Comparison of ENCODE assay signal across 8 cellular contexts in genomic region chr9:133149130-133150015, GRCh38. TPM values are rescaled to one million over a fixed set of nuclear protein-coding genes. Genes with fewer than 3 reads are reported as not detected.
A peak's percentile ranks its signal among the peaks of the same experiment; 100 is the strongest.
DNase-seq lines count a peak whose midpoint lies in the region; ATAC-seq and TF ChIP-seq lines count a peak whose summit lies in the region.

No MANE protein-coding gene starts in this region.

- TF ChIP-seq CTCF in GM12864 (IDR thresholded peaks at IDR 0.05; ENCODE audit: low read depth, low read length, missing control alignments), result peak; percentile 38
- peak; percentile 96 for TF ChIP-seq CTCF in HEK293 (tag by site-specific recombination; IDR thresholded peaks at IDR 0.05)
- TF ChIP-seq CTCF in MM.1S (IDR thresholded peaks at IDR 0.05; ENCODE audit: low read length), result peak; percentile 44
- no peak for TF ChIP-seq CTCF in cardiac muscle cell (IDR thresholded peaks at IDR 0.05; ENCODE audit: low read depth, low read length)
- peak in 4 of 6 experiments; percentile 46 to 72 (median 62) for TF ChIP-seq CTCF in upper lobe of left lung (IDR thresholded peaks at IDR 0.05)

- peak; percentile 84 for DNase-seq in GM12864 (ENCODE audit: low read depth)
- DNase-seq in MM.1S, result peak; percentile 95
- peak; percentile 89 for DNase-seq in activated naive CD8-positive, alpha-beta T cell treated with anti-CD3 and anti-CD28 coated beads for 36 hours
- DNase-seq in cardiac muscle cell (ENCODE audit: low read depth in 1 of 2, low spot score in 1 of 2), result peak; percentile 89 to 92
- DNase-seq in trophoblast cell, result peak; percentile 89 to 96
- DNase-seq in upper lobe of left lung, result peak; percentile 92 to 98

- WGBS in trophoblast cell (ENCODE audit: extremely low coverage, insufficient coverage, insufficient read length), result no CpG with 5 or more reads among the region's 95 CpGs
- whole genome bisulfite sequencing in upper lobe of left lung, 2 donors, result 7% methylated on average over 19 to 31 of the region's 95 CpGs

- peak overlapping the region; percentile 68 for H4K12ac ChIP-seq in trophoblast cell (ENCODE audit: low read depth, low read length)

- peak overlapping the region; percentile 79 for H4K8ac ChIP-seq in trophoblast cell (ENCODE audit: low read depth, low read length)

- H2BK5ac ChIP-seq in trophoblast cell (ENCODE audit: low read depth, low read length, poor library complexity), result no peak overlapping the region

- TF ChIP-seq POLR2A in upper lobe of left lung (IDR thresholded peaks at IDR 0.05), result peak in 1 of 4 donors; percentile 74

- H3K27ac ChIP-seq in HEK293 (ENCODE audit: extremely low read depth, low read depth, low read length) (peak overlapping the region; percentile 89), MM.1S (ENCODE audit: low read length) (peak overlapping the region; percentile 80), cardiac muscle cell (peak overlapping the region; percentile 26), trophoblast cell (ENCODE audit: low read depth, low read length) (peak overlapping the region; percentile 1), upper lobe of left lung (peak overlapping the region; percentile 78 to 91 (median 87))

- H3K27me3 Mint-ChIP-seq in activated naive CD8-positive, alpha-beta T cell treated with anti-CD3 and anti-CD28 coated beads for 36 hours, result no peaks in the 10 kb centered on the region

- no peaks in the 10 kb centered on the region for H3K9me2 ChIP-seq in MM.1S (replicated peaks; ENCODE audit: insufficient read depth, low read length)

- H3K79me1 ChIP-seq in trophoblast cell (ENCODE audit: low read length), result peaks cover 14% of the 10 kb centered on the region

- no peak overlapping the region for H3K18ac ChIP-seq in trophoblast cell (ENCODE audit: low read length)

- POLR2A ChIA-PET in HEK293 (lab: Yijun Ruan, JAX), result interaction anchor here (0.6 to 1.9 kb wide), 10 partner anchors 10 to 1514 kb away, joined by 3 to 11 read pairs (median 5); partner anchors contain the start of genes GTF3C5, MED22 and RPL7A

- peak overlapping the region; percentile 92 for H3K4me2 ChIP-seq in MM.1S (ENCODE audit: low read depth, low read length)
- H3K4me2 ChIP-seq in trophoblast cell (ENCODE audit: low read length), result peak overlapping the region; percentile 99

- H2BK12ac ChIP-seq in trophoblast cell (ENCODE audit: low read length), result peak overlapping the region; percentile 31

- no peak overlapping the region for H2AK5ac ChIP-seq in trophoblast cell (ENCODE audit: low read length)

- peaks cover 32% of the 10 kb centered on the region for H3K4me1 Mint-ChIP-seq in activated naive CD8-positive, alpha-beta T cell treated with anti-CD3 and anti-CD28 coated beads for 36 hours

- no peaks in the 10 kb centered on the region for H3K36me3 Mint-ChIP-seq in activated naive CD8-positive, alpha-beta T cell treated with anti-CD3 and anti-CD28 coated beads for 36 hours

- H2AFZ ChIP-seq in MM.1S (ENCODE audit: low read length), result peak overlapping the region; percentile 77
- peak overlapping the region; percentile 64 for H2AFZ ChIP-seq in trophoblast cell (ENCODE audit: insufficient read depth, low read length, poor library complexity)

- H4K20me1 ChIP-seq in MM.1S (ENCODE audit: insufficient read depth, low read length), result no peaks in the 10 kb centered on the region

- no peak overlapping the region for H3K4ac ChIP-seq in trophoblast cell (ENCODE audit: low read depth, low read length)

- peaks cover 15% of the 10 kb centered on the region; the same call in 1 of the 2 replicates for H3F3A ChIP-seq in MM.1S (ENCODE audit: insufficient read depth, low read length)

- H3K27me3 ChIP-seq in MM.1S (replicated peaks; ENCODE audit: insufficient read depth, low read length) (peaks cover 17% of the 10 kb centered on the region), cardiac muscle cell (no peaks in the 10 kb centered on the region), trophoblast cell (ENCODE audit: insufficient read depth, low read length) (no peaks in the 10 kb centered on the region), upper lobe of left lung (no peaks in the 10 kb centered on the region)

- H3K4me1 ChIP-seq in HEK293 (ENCODE audit: control insufficient read depth, insufficient read depth, low read length), result 0 out of 2 replicates have a peak, but pooled peaks cover 3% of the 10 kb centered on the region
- no peaks in the 10 kb centered on the region for H3K4me1 ChIP-seq in MM.1S (ENCODE audit: low read length)
- H3K4me1 ChIP-seq in cardiac muscle cell (ENCODE audit: low read depth), result peaks cover 6% of the 10 kb centered on the region
- peaks cover 12 to 21% of the 10 kb centered on the region in 2 experiments for H3K4me1 ChIP-seq in trophoblast cell (ENCODE audit: control insufficient read depth in 1 of 2, insufficient read depth in 2 of 2, low read length in 2 of 2)
- H3K4me1 ChIP-seq in upper lobe of left lung, result peaks cover 23 to 37% (median 31%) of the 10 kb centered on the region in 4 donors

- H3K23ac ChIP-seq in trophoblast cell (ENCODE audit: low read length), result no peak overlapping the region

- peak overlapping the region; percentile 99 for H3K4me3 ChIP-seq in GM12864 (ENCODE audit: low read depth, low read length)
- peak overlapping the region; percentile 64 for H3K4me3 ChIP-seq in HEK293 (ENCODE audit: low read depth, low read length)
- peak overlapping the region; percentile 64 for H3K4me3 ChIP-seq in MM.1S (ENCODE audit: low read length)
- peak overlapping the region; percentile 32 for H3K4me3 ChIP-seq in cardiac muscle cell
- peak overlapping the region; percentile 89 for H3K4me3 ChIP-seq in trophoblast cell (ENCODE audit: low read depth, low read length)
- H3K4me3 ChIP-seq in upper lobe of left lung, result peak overlapping the region in 3 of 4 donors; percentile 62 to 78 (median 73)

- H3K9ac ChIP-seq in MM.1S (ENCODE audit: low read length) (peak overlapping the region; percentile 79), trophoblast cell (ENCODE audit: low read length) (peak overlapping the region; percentile 94)

- H3K4me3 Mint-ChIP-seq in activated naive CD8-positive, alpha-beta T cell treated with anti-CD3 and anti-CD28 coated beads for 36 hours, result peak overlapping the region; percentile 71

- peak overlapping the region; percentile 25 for H2BK120ac ChIP-seq in trophoblast cell (ENCODE audit: insufficient read depth, low read length, poor library complexity)

- peaks cover 32% of the 10 kb centered on the region for H3K79me2 ChIP-seq in MM.1S (ENCODE audit: low read length)
- H3K79me2 ChIP-seq in trophoblast cell (ENCODE audit: control insufficient read depth, insufficient read depth, low read length, poor library complexity), result peaks cover 7% of the 10 kb centered on the region

- H3K14ac ChIP-seq in trophoblast cell (ENCODE audit: low read length), result peak overlapping the region; percentile 49

- H3K9me3 ChIP-seq in HEK293 (ENCODE audit: control insufficient read depth, insufficient read depth, low read depth, low read length) (no peaks in the 10 kb centered on the region), MM.1S (replicated peaks; ENCODE audit: insufficient read depth, low read length) (no peaks in the 10 kb centered on the region), cardiac muscle cell (ENCODE audit: low read depth) (no peaks in the 10 kb centered on the region), trophoblast cell (ENCODE audit: insufficient read depth, low read depth, low read length) (no peaks in the 10 kb centered on the region), upper lobe of left lung (no peaks in the 10 kb centered on the region)

- H3K9me3 Mint-ChIP-seq in activated naive CD8-positive, alpha-beta T cell treated with anti-CD3 and anti-CD28 coated beads for 36 hours, result no peaks in the 10 kb centered on the region

- peak overlapping the region; percentile 86 for H3K27ac Mint-ChIP-seq in activated naive CD8-positive, alpha-beta T cell treated with anti-CD3 and anti-CD28 coated beads for 36 hours

- CTCF ChIA-PET in HEK293 (lab: Yijun Ruan, JAX), result interaction anchor here (0.6 to 7.8 kb wide), 17 partner anchors 9 to 337 kb away, joined by 3 to 342 read pairs (median 4); no protein-coding TSS in a partner anchor

- H4K91ac ChIP-seq in trophoblast cell (ENCODE audit: low read depth, low read length), result peak overlapping the region; percentile 53

- TF ChIP-seq EP300 in upper lobe of left lung (IDR thresholded peaks at IDR 0.05), result peak in 1 of 4 donors; percentile 53

- ATAC-seq in SK-N-SH treated with all-trans-retinoic acid at 6 μM for 48 hours (peak; percentile 60), upper lobe of left lung (ENCODE audit: low FRiP score in 2 of 2) (peak; percentile 86 to 88)

- H3K36me3 ChIP-seq in HEK293 (ENCODE audit: control insufficient read depth in 2 of 2, insufficient read depth in 1 of 2, low read length in 2 of 2), result no peaks in the 10 kb centered on the region
- H3K36me3 ChIP-seq in MM.1S (replicated peaks; ENCODE audit: insufficient read depth, low read length), result no peaks in the 10 kb centered on the region
- no peaks in the 10 kb centered on the region for H3K36me3 ChIP-seq in cardiac muscle cell
- H3K36me3 ChIP-seq in trophoblast cell (ENCODE audit: control insufficient read depth in 1 of 2, insufficient read depth in 2 of 2, low read length in 2 of 2), result peaks cover 0 to 6% of the 10 kb centered on the region in 2 experiments
- H3K36me3 ChIP-seq in upper lobe of left lung, result no peaks in the 10 kb centered on the region

TF ChIP-seq in HEK293, 187 proteins besides CTCF, POLR2A, EP300 and RAD21 (continues in another document):
- TF ChIP-seq KLF9 (tag by site-specific recombination; IDR thresholded peaks at IDR 0.05; ENCODE audit: low read depth), result peak; percentile 59
- TF ChIP-seq SP7 (tag by site-specific recombination; IDR thresholded peaks at IDR 0.05), result peak; percentile 84
- TF ChIP-seq SP2 (tag by site-specific recombination; IDR thresholded peaks at IDR 0.05), result peak; percentile 39

TF ChIP-seq in SK-N-SH treated with all-trans-retinoic acid at 6 μM for 48 hours, 23 proteins besides CTCF, POLR2A, EP300 and RAD21 (continues in another document):
- peak; percentile 44; the same call in 1 of the 2 replicates for TF ChIP-seq ISL1 (CRISPR knock-in tag; IDR thresholded peaks at IDR 0.05)

RNA-seq across cellular contexts. Expression of gene GBGT1, which starts 14.3 kb away (rescaled TPM):
- 1 to 10 TPM; 1.6 to 2.9 TPM for total RNA-seq in activated naive CD8-positive, alpha-beta T cell treated with anti-CD3 and anti-CD28 coated beads for 36 hours
- total RNA-seq in cardiac muscle cell (5.6 and 11.9 TPM in 2 replicates), upper lobe of left lung (10 to 100 TPM in 5 of 6 donors, 1 to 10 TPM in 1; 9.1 to 71.2 (median 36.0) TPM)
- polyA plus RNA-seq in cardiac muscle cell, result 0.87 and 2.8 TPM in 2 replicates
- polyA plus RNA-seq in trophoblast cell (2013), result 10.3 and 11.1 TPM in 2 replicates

RNA-seq across cellular contexts. Expression of gene RALGDS, which starts 28.3 kb away (rescaled TPM):
- 10 to 100 TPM; 50.3 to 51.9 TPM for total RNA-seq in activated naive CD8-positive, alpha-beta T cell treated with anti-CD3 and anti-CD28 coated beads for 36 hours
- total RNA-seq in cardiac muscle cell, result 58.3 and 65.7 TPM in 2 replicates
- 49.7 and 50.4 TPM in 2 replicates for polyA plus RNA-seq in cardiac muscle cell
- polyA plus RNA-seq in trophoblast cell (2013), result 39.2 and 39.5 TPM in 2 replicates
- total RNA-seq in upper lobe of left lung, result 100 to 1,000 TPM in 3 of 6 donors, 10 to 100 TPM in 3; 57.1 to 117 (median 88.9) TPM

RNA-seq across cellular contexts. Expression of gene OBP2B, which starts 59.7 kb away (rescaled TPM):
- total RNA-seq in activated naive CD8-positive, alpha-beta T cell treated with anti-CD3 and anti-CD28 coated beads for 36 hours, result not detected
- total RNA-seq in cardiac muscle cell (not detected in 2 replicates), upper lobe of left lung (not detected)
- polyA plus RNA-seq in cardiac muscle cell, result 0.35 TPM in 1 of 2 replicates, not detected in the other
- 0.12 and 0.14 TPM in 2 replicates for polyA plus RNA-seq in trophoblast cell (2013)

Comparison
In these comparisons a context has a peak if more than half of its experiments do, and no peak if none do; other contexts are left out.
1. Peak in every context shown above with its lines: DNase-seq, ATAC-seq, H3K4me3 ChIP-seq and H3K27ac ChIP-seq.
2. H3K4me3 ChIP-seq: peak in every context shown above with its lines; median percentile 99 in GM12864; 89 in trophoblast cell; 73 in upper lobe of left lung; 64 in HEK293; 64 in MM.1S; 32 in cardiac muscle cell.
3. H3K27ac ChIP-seq: peak in every context shown above with its lines; median percentile 89 in HEK293; 87 in upper lobe of left lung; 80 in MM.1S; 26 in cardiac muscle cell; 1 in trophoblast cell.